ENCODE assay signal across 2 cellular contexts in the genomic region with DNA sequence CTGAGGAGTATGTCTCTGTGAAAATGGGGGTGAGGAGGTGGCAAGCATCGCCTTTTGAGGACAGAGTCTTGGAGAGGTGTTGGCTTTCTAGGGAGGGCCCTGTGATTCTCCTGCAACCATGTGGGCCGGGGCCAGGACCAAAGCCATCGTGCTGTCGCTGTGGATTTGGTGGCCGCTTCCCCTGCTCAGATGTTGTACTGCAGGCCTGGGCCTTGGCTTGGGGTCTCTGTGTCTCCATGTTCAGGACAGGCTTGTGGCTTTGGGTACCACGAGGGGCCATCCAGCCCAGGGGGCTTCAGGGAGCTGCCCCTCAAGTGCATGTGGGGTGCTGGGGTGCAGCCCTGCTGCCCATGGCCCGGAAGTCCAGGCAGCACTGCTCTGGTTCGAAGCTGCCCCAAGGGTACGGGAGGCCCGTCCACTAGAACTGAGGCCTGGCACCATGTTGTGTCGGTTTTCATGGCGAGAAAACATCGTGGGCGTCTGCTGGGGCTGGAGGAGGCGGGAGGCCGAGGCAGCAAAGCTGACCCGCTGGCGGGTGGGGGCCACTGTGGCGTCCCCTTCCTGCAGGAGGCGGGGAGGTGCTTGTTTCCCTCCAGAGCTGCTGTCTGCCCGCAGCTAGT.
TF ChIP-seq lines count a peak whose summit lies in the region.

No MANE protein-coding gene starts in this region.

TF ChIP-seq in HEK293, 187 proteins besides CTCF, POLR2A, EP300 and RAD21:
- peak; percentile 33; the same call in 1 of the 2 replicates for TF ChIP-seq EGR2 (tag by site-specific recombination; IDR thresholded peaks at IDR 0.05; ENCODE audit: low read depth)
- 0 out of 2 replicates have a peak, but pooled peaks have one; percentile 21 for TF ChIP-seq GLIS2 (tag by site-specific recombination; IDR thresholded peaks at IDR 0.05)
- TF ChIP-seq OSR2 (tag by site-specific recombination; IDR thresholded peaks at IDR 0.05), result no peak
- no peak for TF ChIP-seq KLF17 (tag by site-specific recombination; IDR thresholded peaks at IDR 0.05)
- no peak for TF ChIP-seq ZBTB20 (tag by site-specific recombination; IDR thresholded peaks at IDR 0.05)

TF ChIP-seq in H1, 55 proteins besides CTCF, POLR2A, EP300 and RAD21:
- TF ChIP-seq EGR1 (IDR thresholded peaks at IDR 0.05; ENCODE audit: borderline replicate concordance, low read depth, low read length) (no peak), RNF2 (IDR thresholded peaks at IDR 0.05; ENCODE audit: borderline replicate concordance, low read depth, low read length, missing control alignments, poor library complexity, severe bottlenecking) (no peak), NANOG (IDR thresholded peaks at IDR 0.05; ENCODE audit: insufficient read depth, low read depth, low read length, poor library complexity, severe bottlenecking) (no peak), TAF7 (optimal IDR thresholded peaks at IDR 0.05; ENCODE audit: borderline replicate concordance, low read depth, low read length) (no peak), KDM4A (IDR thresholded peaks at IDR 0.05; ENCODE audit: low read depth, low read length, severe bottlenecking) (no peak), GABPA (IDR thresholded peaks at IDR 0.05; ENCODE audit: borderline replicate concordance, insufficient read depth, low read length) (no peak), KDM5A (IDR thresholded peaks at IDR 0.05; ENCODE audit: low read length) (no peak), TAF1 (IDR thresholded peaks at IDR 0.05; ENCODE audit: low read depth, low read length) (no peak), E2F6 (IDR thresholded peaks at IDR 0.05) (no peak), TEAD4 (IDR thresholded peaks at IDR 0.05; ENCODE audit: low read depth, low read length) (no peak)
